ENCODE assay signal across 25 cellular contexts in genomic region chr9:123020796-123021195, GRCh38. TPM values are rescaled to one million over a fixed set of nuclear protein-coding genes. Genes with fewer than 3 reads are reported as not detected.
"Had no signal": no experiment of that assay in that cellular context is flagged by ENCODE, and none has a peak within 500 bp of the region (broad histone marks: within the 10 kb centered on the region; RNA-seq: fewer than 3 reads in every experiment).

No MANE protein-coding gene starts in this region.

- H3K4me1 ChIP-seq: adrenal gland had no signal

- H3K27me3 ChIP-seq: adrenal gland had no signal

- DNase-seq: activated CD4-positive, alpha-beta memory T cell treated with anti-CD3 and anti-CD28 coated beads, Interleukin-2, amount 10 ng/mL, durations not matched to agents 7 days and 5 days; activated CD4-positive, alpha-beta T cell treated with anti-CD3 and anti-CD28 coated beads, Interleukin-2, amount 50 U/mL, for 1 hour; activated CD4-positive, CD25-positive, alpha-beta regulatory T cell; activated gamma-delta T cell treated with Interleukin-2 at 50 U/mL for 16 hours; activated naive CD4-positive, alpha-beta T cell treated with anti-CD3 and anti-CD28 coated beads, Interleukin-2, amount 10 ng/mL, durations not matched to agents 7 days and 5 days; activated naive CD8-positive, alpha-beta T cell treated with anti-CD3 and anti-CD28 coated beads for 36 hours; activated T-cell treated with anti-CD3 and anti-CD28 coated beads, Interleukin-2, amount 50 U/mL, for 72 hours; adrenal gland; anterior cingulate cortex; Karpas-422; MM.1S; NCI-H1105; NCI-H1436; NCI-H1694 treated with DMSO at 0.1 percent for 48 hours; NCI-H2029 treated with DMSO at 0.1 percent for 48 hours; NCI-H510A treated with DMSO at 0.1 percent for 48 hours; NCI-H69; NK-92 treated with Interleukin-12 subunit alpha and Interleukin-12 subunit beta, amount 100 ng/mL, for 24 hours; OCI-M1; RPMI8226; SK-N-SH; T-helper 1 cell had no signal

- ATAC-seq: activated T-cell treated with anti-CD3 and anti-CD28 coated beads, Interleukin-2, amount 50 U/mL, for 72 hours; Panc1; Right ventricle myocardium inferior had no signal

- H3K27ac ChIP-seq: adrenal gland, VCaP had no signal

- H3K4me3 ChIP-seq: adrenal gland had no signal

- H3K9me3 ChIP-seq: adrenal gland, SK-N-SH had no signal

RNA-seq across cellular contexts. Expression of gene GPR21, which starts 12.7 kb away (rescaled TPM):
- polyA plus RNA-seq: SK-N-SH had no signal
